Comparison of ENCODE assay signal across 8 cellular contexts in the genomic region with DNA sequence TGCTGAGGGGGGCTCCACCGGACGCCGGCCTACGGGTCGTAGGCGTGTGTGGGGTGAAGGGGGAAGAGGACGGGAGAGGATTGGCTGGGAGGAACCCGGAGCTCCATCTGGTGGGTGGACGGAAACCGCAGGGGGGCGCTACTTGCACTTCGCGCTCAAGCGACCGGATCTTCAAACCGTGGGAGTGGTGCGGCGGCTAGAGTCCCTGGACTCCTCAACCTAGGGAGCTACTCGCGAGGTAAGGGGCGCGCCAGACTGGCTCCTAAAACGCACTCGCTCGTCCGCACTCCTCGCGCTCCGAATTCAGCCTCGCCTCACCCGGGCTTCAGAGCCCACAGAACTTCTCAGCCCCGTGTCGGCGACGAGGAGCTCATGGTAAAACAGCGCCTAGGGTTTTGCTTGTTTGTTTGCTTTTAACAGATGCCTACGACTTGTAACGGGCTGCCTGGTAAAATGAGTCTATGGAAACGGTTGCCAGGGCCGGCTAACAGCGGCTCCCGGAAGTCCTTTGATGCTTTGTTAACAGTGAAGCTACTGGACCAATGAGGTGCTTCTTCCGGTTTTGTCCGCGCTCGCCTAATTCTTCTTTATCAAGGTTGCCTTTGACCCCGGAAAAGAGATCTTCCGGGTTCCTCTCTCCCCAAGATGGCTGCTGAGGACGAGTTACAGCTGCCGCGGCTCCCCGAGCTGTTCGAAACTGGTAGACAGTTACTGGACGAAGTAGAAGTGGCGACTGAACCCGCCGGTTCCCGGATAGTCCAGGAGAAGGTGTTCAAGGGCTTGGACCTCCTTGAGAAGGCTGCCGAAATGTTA. TPM values are rescaled to one million over a fixed set of nuclear protein-coding genes. Genes with fewer than 3 reads are reported as not detected.
DNase-seq lines count a peak whose midpoint lies in the region; TF ChIP-seq lines count a peak whose summit lies in the region.

Gene IGBP1, plus strand, starts transcription at position 145 of the 813 bp plus-strand sequence. Its CDS starts 501 bp downstream, at position 646.

- peak within 1 kb of the TSS; percentile 90; the same call in 1 of the 2 replicates for H3K27ac ChIP-seq in SK-N-MC
- peak within 1 kb of the TSS; percentile 67 for H3K27ac ChIP-seq in temporal lobe (ENCODE audit: low read depth, low read length)

- peak within 1 kb of the TSS; percentile 94 for H3K4me3 Mint-ChIP-seq in activated naive CD4-positive, alpha-beta T cell treated with anti-CD3 and anti-CD28 coated beads, Interleukin-2, amount 10 ng/mL, durations not matched to agents 7 days and 5 days

- no peaks in the 10 kb centered on the region for H3K9me3 ChIP-seq in SK-N-MC (ENCODE audit: low read depth, low read length)

- H3K4me3 ChIP-seq in GM06990 (replicated peaks; ENCODE audit: low read depth, low read length) (peak within 1 kb of the TSS; percentile 87), HFF-Myc (replicated peaks; ENCODE audit: low read depth, low read length) (peak within 1 kb of the TSS; percentile 79), SK-N-MC (peak within 1 kb of the TSS; percentile 94)

- H3K27me3 ChIP-seq in GM06990 (replicated peaks; ENCODE audit: control insufficient read depth, insufficient read depth, low read length), result no peaks in the 10 kb centered on the region

- no peaks in the 10 kb centered on the region for H3K9me3 Mint-ChIP-seq in activated naive CD4-positive, alpha-beta T cell treated with anti-CD3 and anti-CD28 coated beads, Interleukin-2, amount 10 ng/mL, durations not matched to agents 7 days and 5 days

- peaks cover 13% of the 10 kb centered on the region for H3K36me3 Mint-ChIP-seq in activated naive CD4-positive, alpha-beta T cell treated with anti-CD3 and anti-CD28 coated beads, Interleukin-2, amount 10 ng/mL, durations not matched to agents 7 days and 5 days

- H3K27ac Mint-ChIP-seq in activated naive CD4-positive, alpha-beta T cell treated with anti-CD3 and anti-CD28 coated beads, Interleukin-2, amount 10 ng/mL, durations not matched to agents 7 days and 5 days, result peak within 1 kb of the TSS; percentile 93

- no peaks in the 10 kb centered on the region for H3K27me3 Mint-ChIP-seq in activated naive CD4-positive, alpha-beta T cell treated with anti-CD3 and anti-CD28 coated beads, Interleukin-2, amount 10 ng/mL, durations not matched to agents 7 days and 5 days

- TF ChIP-seq CTCF in GM06990 (IDR thresholded peaks at IDR 0.05; ENCODE audit: insufficient read depth, low read length, poor library complexity, severe bottlenecking) (peak; percentile 67), HFF-Myc (IDR thresholded peaks at IDR 0.05; ENCODE audit: low read depth, low read length, missing control alignments) (peak; percentile 58)

- peak within 1 kb of the TSS; percentile 81 for H3K9ac ChIP-seq in SK-N-MC (ENCODE audit: insufficient read length)

- DNase-seq in GM06990 (ENCODE audit: extremely low read depth, insufficient read length), result peak; percentile 82
- DNase-seq in HFF-Myc (ENCODE audit: extremely low read depth, low read depth), result peak; percentile 63
- peak; percentile 89 for DNase-seq in MV-4-11 (lab: John Stamatoyannopoulos, UW)
- DNase-seq in SK-N-MC (ENCODE audit: low read depth, low spot score), result peak; percentile 52
- peak; percentile 87 for DNase-seq in activated naive CD4-positive, alpha-beta T cell treated with anti-CD3 and anti-CD28 coated beads, Interleukin-2, amount 10 ng/mL, durations not matched to agents 7 days and 5 days
- DNase-seq in globus pallidus (ENCODE audit: low spot score), result peak; percentile 90
- DNase-seq in occipital lobe (lab: John Stamatoyannopoulos, UW), result peak; percentile 69

- CTCF ChIA-PET in activated naive CD4-positive, alpha-beta T cell treated with anti-CD3 and anti-CD28 coated beads, Interleukin-2, amount 10 ng/mL, durations not matched to agents 7 days and 5 days (lab: Charles Lee), result interaction anchor here (0.7 to 1.4 kb wide), 10 partner anchors 14 to 302 kb away, joined by 3 to 4 read pairs (median 3); no protein-coding TSS in a partner anchor

- H3K36me3 ChIP-seq in GM06990 (ENCODE audit: control insufficient read depth, insufficient read depth, low read length), result no peaks in the 10 kb centered on the region
- H3K36me3 ChIP-seq in SK-N-MC (ENCODE audit: insufficient read depth, low read length), result peaks cover 13% of the 10 kb centered on the region; the same call in 1 of the 2 replicates

- H3K4me1 Mint-ChIP-seq in activated naive CD4-positive, alpha-beta T cell treated with anti-CD3 and anti-CD28 coated beads, Interleukin-2, amount 10 ng/mL, durations not matched to agents 7 days and 5 days, result peaks cover 41% of the 10 kb centered on the region

RNA-seq across cellular contexts. Expression of gene IGBP1, which starts in this region (rescaled TPM):
- total RNA-seq in occipital lobe (94.7 TPM), temporal lobe (70.6 TPM)

Comparison
In these comparisons a context has a peak if more than half of its experiments do, and no peak if none do; other contexts are left out.
1. Peak in every context shown above with its lines: DNase-seq, H3K4me3 ChIP-seq and H3K27ac ChIP-seq.